Comparison of ENCODE assay signal across 2 cellular contexts in the genomic region with DNA sequence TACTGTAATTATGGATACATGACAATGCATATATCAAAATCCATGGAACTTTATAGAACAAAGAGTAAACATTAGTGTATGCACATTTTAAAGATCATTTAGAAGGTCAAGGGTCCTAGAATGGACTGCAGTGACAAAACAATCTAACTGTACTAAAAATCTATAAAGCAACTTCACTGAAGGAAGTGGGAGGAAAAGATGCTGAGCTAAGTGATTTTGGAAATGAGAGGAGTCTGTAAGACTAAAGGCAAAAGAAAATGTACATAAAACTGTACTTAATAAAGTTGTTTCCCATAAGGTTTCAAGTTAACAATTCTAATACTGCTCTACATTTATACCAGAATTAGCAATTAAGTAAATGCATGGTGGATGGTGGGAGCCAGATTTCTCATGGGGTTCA.
TF ChIP-seq lines count a peak whose summit lies in the region.

No MANE protein-coding gene starts in this region.

TF ChIP-seq in HepG2, 621 proteins besides CTCF, POLR2A, EP300 and RAD21:
- TF ChIP-seq ZNF879 (CRISPR knock-in tag; IDR thresholded peaks at IDR 0.05) = no peak
- TF ChIP-seq MAFF (IDR thresholded peaks at IDR 0.05; ENCODE audit: low read depth, low read length) = peak; percentile 90
- peak; percentile 84 to 95 for TF ChIP-seq MAFK (conservative IDR thresholded peaks at IDR 0.05 in 1 of 2, IDR thresholded peaks at IDR 0.05 in 1 of 2; ENCODE audit: low read length in 2 of 2)

TF ChIP-seq in K562, 482 proteins besides CTCF, POLR2A, EP300 and RAD21:
- TF ChIP-seq NBN (IDR thresholded peaks at IDR 0.05; ENCODE audit: low read depth) = no peak
- TF ChIP-seq MAFF (IDR thresholded peaks at IDR 0.05; ENCODE audit: low read length) = peak; percentile 69
- TF ChIP-seq C11orf30 (IDR thresholded peaks at IDR 0.05; ENCODE audit: low read depth) = peak; percentile 69
- no peak for TF ChIP-seq POLR2B (IDR thresholded peaks at IDR 0.05; ENCODE audit: low read depth, partially characterized antibody)
- TF ChIP-seq, protein P1, sequence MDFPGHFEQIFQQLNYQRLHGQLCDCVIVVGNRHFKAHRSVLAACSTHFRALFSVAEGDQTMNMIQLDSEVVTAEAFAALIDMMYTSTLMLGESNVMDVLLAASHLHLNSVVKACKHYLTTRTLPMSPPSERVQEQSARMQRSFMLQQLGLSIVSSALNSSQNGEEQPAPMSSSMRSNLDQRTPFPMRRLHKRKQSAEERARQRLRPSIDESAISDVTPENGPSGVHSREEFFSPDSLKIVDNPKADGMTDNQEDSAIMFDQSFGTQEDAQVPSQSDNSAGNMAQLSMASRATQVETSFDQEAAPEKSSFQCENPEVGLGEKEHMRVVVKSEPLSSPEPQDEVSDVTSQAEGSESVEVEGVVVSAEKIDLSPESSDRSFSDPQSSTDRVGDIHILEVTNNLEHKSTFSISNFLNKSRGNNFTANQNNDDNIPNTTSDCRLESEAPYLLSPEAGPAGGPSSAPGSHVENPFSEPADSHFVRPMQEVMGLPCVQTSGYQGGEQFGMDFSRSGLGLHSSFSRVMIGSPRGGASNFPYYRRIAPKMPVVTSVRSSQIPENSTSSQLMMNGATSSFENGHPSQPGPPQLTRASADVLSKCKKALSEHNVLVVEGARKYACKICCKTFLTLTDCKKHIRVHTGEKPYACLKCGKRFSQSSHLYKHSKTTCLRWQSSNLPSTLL (IDR thresholded peaks at IDR 0.05) = no peak
- TF ChIP-seq, protein P2, sequence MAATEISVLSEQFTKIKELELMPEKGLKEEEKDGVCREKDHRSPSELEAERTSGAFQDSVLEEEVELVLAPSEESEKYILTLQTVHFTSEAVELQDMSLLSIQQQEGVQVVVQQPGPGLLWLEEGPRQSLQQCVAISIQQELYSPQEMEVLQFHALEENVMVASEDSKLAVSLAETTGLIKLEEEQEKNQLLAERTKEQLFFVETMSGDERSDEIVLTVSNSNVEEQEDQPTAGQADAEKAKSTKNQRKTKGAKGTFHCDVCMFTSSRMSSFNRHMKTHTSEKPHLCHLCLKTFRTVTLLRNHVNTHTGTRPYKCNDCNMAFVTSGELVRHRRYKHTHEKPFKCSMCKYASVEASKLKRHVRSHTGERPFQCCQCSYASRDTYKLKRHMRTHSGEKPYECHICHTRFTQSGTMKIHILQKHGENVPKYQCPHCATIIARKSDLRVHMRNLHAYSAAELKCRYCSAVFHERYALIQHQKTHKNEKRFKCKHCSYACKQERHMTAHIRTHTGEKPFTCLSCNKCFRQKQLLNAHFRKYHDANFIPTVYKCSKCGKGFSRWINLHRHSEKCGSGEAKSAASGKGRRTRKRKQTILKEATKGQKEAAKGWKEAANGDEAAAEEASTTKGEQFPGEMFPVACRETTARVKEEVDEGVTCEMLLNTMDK (IDR thresholded peaks at IDR 0.05; ENCODE audit: borderline replicate concordance, insufficient read depth, low read depth, low read length, poor library complexity, severe bottlenecking) = no peak
- TF ChIP-seq FOS (IDR thresholded peaks at IDR 0.05; ENCODE audit: extremely low read depth, insufficient read length) = no peak
- no peak for TF ChIP-seq MXI1 (IDR thresholded peaks at IDR 0.05; ENCODE audit: low read depth, low read length)
- TF ChIP-seq PYGO2 (tag; IDR thresholded peaks at IDR 0.05) = no peak
- TF ChIP-seq ZNF12 (CRISPR knock-in tag; IDR thresholded peaks at IDR 0.05) = no peak
- peak; percentile 55 for TF ChIP-seq MAFG (tag; conservative IDR thresholded peaks at IDR 0.05)
- TF ChIP-seq ZNF316 (IDR thresholded peaks at IDR 0.05) = peak; percentile 78
- TF ChIP-seq, protein P3, sequence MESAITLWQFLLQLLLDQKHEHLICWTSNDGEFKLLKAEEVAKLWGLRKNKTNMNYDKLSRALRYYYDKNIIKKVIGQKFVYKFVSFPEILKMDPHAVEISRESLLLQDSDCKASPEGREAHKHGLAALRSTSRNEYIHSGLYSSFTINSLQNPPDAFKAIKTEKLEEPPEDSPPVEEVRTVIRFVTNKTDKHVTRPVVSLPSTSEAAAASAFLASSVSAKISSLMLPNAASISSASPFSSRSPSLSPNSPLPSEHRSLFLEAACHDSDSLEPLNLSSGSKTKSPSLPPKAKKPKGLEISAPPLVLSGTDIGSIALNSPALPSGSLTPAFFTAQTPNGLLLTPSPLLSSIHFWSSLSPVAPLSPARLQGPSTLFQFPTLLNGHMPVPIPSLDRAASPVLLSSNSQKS (CRISPR knock-in tag; IDR thresholded peaks at IDR 0.05) = no peak
- TF ChIP-seq SIX5 (IDR thresholded peaks at IDR 0.05; ENCODE audit: borderline replicate concordance in 1 of 2, insufficient read depth in 1 of 2, low read depth in 1 of 2, low read length in 2 of 2) = no peak
- TF ChIP-seq PTTG1 (tag; IDR thresholded peaks at IDR 0.05; ENCODE audit: low read depth) = no peak
- TF ChIP-seq NR2C1 (IDR thresholded peaks at IDR 0.05) = no peak
- TF ChIP-seq NR2C1 (tag; IDR thresholded peaks at IDR 0.05) = no peak
- TF ChIP-seq EP400 (IDR thresholded peaks at IDR 0.05) = no peak
- TF ChIP-seq CREB1 (IDR thresholded peaks at IDR 0.05) = no peak
- TF ChIP-seq CREB1 (CRISPR knock-in tag; IDR thresholded peaks at IDR 0.05) = no peak
- TF ChIP-seq NKRF (IDR thresholded peaks at IDR 0.05; ENCODE audit: borderline replicate concordance) = no peak
- TF ChIP-seq USF1 (CRISPR knock-in tag; IDR thresholded peaks at IDR 0.05) = no peak
- peak; percentile 73 for TF ChIP-seq MAFK (IDR thresholded peaks at IDR 0.05; ENCODE audit: low read length)
- TF ChIP-seq, protein P4, sequence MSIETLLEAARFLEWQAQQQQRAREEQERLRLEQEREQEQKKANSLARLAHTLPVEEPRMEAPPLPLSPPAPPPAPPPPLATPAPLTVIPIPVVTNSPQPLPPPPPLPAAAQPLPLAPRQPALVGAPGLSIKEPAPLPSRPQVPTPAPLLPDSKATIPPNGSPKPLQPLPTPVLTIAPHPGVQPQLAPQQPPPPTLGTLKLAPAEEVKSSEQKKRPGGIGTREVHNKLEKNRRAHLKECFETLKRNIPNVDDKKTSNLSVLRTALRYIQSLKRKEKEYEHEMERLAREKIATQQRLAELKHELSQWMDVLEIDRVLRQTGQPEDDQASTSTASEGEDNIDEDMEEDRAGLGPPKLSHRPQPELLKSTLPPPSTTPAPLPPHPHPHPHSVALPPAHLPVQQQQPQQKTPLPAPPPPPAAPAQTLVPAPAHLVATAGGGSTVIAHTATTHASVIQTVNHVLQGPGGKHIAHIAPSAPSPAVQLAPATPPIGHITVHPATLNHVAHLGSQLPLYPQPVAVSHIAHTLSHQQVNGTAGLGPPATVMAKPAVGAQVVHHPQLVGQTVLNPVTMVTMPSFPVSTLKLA (conservative IDR thresholded peaks at IDR 0.05) = no peak
- TF ChIP-seq ZNF280B (CRISPR knock-in tag; IDR thresholded peaks at IDR 0.05) = no peak
